ENCODE assay signal across 1 cellular context in genomic region chr22:16824718-16825687, GRCh38.
TF ChIP-seq lines count a peak whose summit lies in the region.

TSS of gene XKR3 (minus strand) at chr22:16825411. CDS start at chr22:16808073, 17,338 bp downstream.

TF ChIP-seq in GM23338, 12 proteins besides CTCF, POLR2A, EP300 and RAD21 (continued from another document):
- TF ChIP-seq ZNF462 (CRISPR knock-in tag; IDR thresholded peaks at IDR 0.05) (no peak), ETS1 (IDR thresholded peaks at IDR 0.05) (no peak), STAT1 (IDR thresholded peaks at IDR 0.05; ENCODE audit: unreplicated experiment) (no peak), JUNB (IDR thresholded peaks at IDR 0.05; ENCODE audit: unreplicated experiment) (no peak)
